7 cellular contexts compared by ENCODE assay signal in the genomic region with DNA sequence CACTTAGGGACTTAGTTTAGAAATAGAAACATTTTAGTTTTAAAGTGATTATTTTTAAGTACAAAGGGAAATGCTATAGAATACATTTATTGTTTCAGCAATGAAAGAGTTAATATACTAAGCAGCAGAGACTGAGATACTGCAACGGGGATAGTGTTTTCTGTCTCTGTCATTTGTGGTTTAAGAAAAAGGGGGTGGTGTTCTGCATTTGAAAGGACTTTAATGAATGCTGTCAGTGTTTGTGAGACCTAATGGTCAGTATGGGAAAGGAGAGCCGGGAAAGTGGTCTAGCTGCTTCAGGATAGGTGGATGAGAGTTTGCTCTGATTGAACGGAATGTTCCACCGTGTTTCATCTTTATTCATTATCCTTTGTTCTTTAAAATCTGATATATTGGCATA. TPM values are rescaled to one million over a fixed set of nuclear protein-coding genes. Genes with fewer than 3 reads are reported as not detected.
DNase-seq lines count a peak whose midpoint lies in the region; ATAC-seq, FAIRE-seq and TF ChIP-seq lines count a peak whose summit lies in the region.

A gene with protein sequence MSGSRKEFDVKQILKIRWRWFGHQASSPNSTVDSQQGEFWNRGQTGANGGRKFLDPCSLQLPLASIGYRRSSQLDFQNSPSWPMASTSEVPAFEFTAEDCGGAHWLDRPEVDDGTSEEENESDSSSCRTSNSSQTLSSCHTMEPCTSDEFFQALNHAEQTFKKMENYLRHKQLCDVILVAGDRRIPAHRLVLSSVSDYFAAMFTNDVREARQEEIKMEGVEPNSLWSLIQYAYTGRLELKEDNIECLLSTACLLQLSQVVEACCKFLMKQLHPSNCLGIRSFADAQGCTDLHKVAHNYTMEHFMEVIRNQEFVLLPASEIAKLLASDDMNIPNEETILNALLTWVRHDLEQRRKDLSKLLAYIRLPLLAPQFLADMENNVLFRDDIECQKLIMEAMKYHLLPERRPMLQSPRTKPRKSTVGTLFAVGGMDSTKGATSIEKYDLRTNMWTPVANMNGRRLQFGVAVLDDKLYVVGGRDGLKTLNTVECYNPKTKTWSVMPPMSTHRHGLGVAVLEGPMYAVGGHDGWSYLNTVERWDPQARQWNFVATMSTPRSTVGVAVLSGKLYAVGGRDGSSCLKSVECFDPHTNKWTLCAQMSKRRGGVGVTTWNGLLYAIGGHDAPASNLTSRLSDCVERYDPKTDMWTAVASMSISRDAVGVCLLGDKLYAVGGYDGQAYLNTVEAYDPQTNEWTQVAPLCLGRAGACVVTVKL (plus strand): TSS at position 139 of the 400 bp plus-strand sequence. CDS start 421 bp downstream, outside the sequence.

- H3K9ac ChIP-seq in HUES64 (ENCODE audit: low read depth, low read length) (no peak within 1 kb of the TSS), kidney (ENCODE audit: low read length in 2 of 2) (no peak within 1 kb of the TSS)

- peak within 1 kb of the TSS; percentile 37 for H3K4me3 ChIP-seq in HUES64 (ENCODE audit: low read length)
- no peak within 1 kb of the TSS for H3K4me3 ChIP-seq in breast epithelium
- H3K4me3 ChIP-seq in kidney (ENCODE audit: low read length in 2 of 2): no peak within 1 kb of the TSS
- no peak within 1 kb of the TSS for H3K4me3 ChIP-seq in thoracic aorta

- H3K4me1 ChIP-seq in HUES64 (ENCODE audit: insufficient read depth, low read length) (peaks cover 36% of the 10 kb centered on the region), breast epithelium (no peaks in the 10 kb centered on the region), kidney (ENCODE audit: control insufficient read depth in 1 of 2, insufficient read depth in 1 of 2, low read depth in 1 of 2, low read length in 2 of 2) (no peaks in the 10 kb centered on the region), thoracic aorta (ENCODE audit: control insufficient read depth in 1 of 2, low read depth in 2 of 2) (no peaks in the 10 kb centered on the region)

- H3K27ac ChIP-seq in HUES64 (ENCODE audit: low read depth, low read length) (no peak within 1 kb of the TSS), breast epithelium (no peak within 1 kb of the TSS), kidney (ENCODE audit: low read depth in 2 of 2, low read length in 2 of 2) (no peak within 1 kb of the TSS), thoracic aorta (no peak within 1 kb of the TSS)

- H3K27me3 ChIP-seq in HUES64 (ENCODE audit: insufficient read depth, low read length) (no peaks in the 10 kb centered on the region), breast epithelium (no peaks in the 10 kb centered on the region), thoracic aorta (replicated peaks; ENCODE audit: insufficient read depth) (no peaks in the 10 kb centered on the region)

- H3K36me3 ChIP-seq in HUES64 (ENCODE audit: insufficient read depth, low read length) (no peaks in the 10 kb centered on the region), breast epithelium (no peaks in the 10 kb centered on the region), kidney (ENCODE audit: control insufficient read depth in 1 of 2, insufficient read depth in 2 of 2, low read length in 2 of 2) (no peaks in the 10 kb centered on the region), thoracic aorta (no peaks in the 10 kb centered on the region)

- 6% methylated on average over 2 of the region's 4 CpGs for WGBS in HUES64

- ATAC-seq in thoracic aorta (ENCODE audit: insufficient number of reproducible peaks, low FRiP score, low read depth) (no peak), GM21447 (IDR thresholded peaks at IDR 0.05; ENCODE audit: unreplicated experiment) (no peak), GM21526 (IDR thresholded peaks at IDR 0.05; ENCODE audit: low FRiP score, unreplicated experiment) (no peak), GM18868 (IDR thresholded peaks at IDR 0.05; ENCODE audit: unreplicated experiment) (no peak)

- H3K9me3 ChIP-seq in HUES64 (ENCODE audit: insufficient read depth, low read depth, low read length): no peaks in the 10 kb centered on the region
- no peaks in the 10 kb centered on the region for H3K9me3 ChIP-seq in breast epithelium
- H3K9me3 ChIP-seq in kidney (ENCODE audit: control insufficient read depth in 1 of 2, low read length in 2 of 2): no peaks in the 10 kb centered on the region
- H3K9me3 ChIP-seq in thoracic aorta: no peaks in the 10 kb centered on the region

- TF ChIP-seq CTCF in breast epithelium (IDR thresholded peaks at IDR 0.05) (no peak), kidney (IDR thresholded peaks at IDR 0.05; ENCODE audit: borderline replicate concordance, extremely low read depth, insufficient read depth) (no peak), thoracic aorta (IDR thresholded peaks at IDR 0.05) (no peak)

- TF ChIP-seq POLR2A in breast epithelium (IDR thresholded peaks at IDR 0.05): no peak

- FAIRE-seq in kidney (lab: Jason Lieb, UNC): no peak

- intact Hi-C loops in breast epithelium (cut with DNase I; ENCODE audit: low total_unique reads): no loop called here
- intact Hi-C loops in kidney (cut with DNase I): no loop called here

- DNase-seq in breast epithelium (ENCODE audit: low spot score in 2 of 2) (no peak), kidney (no peak), thoracic aorta (ENCODE audit: low spot score) (no peak)

RNA-seq across cellular contexts. Expression of the gene that starts here (rescaled TPM):
- 14.6 TPM for polyA plus RNA-seq in HUES64 (2013, experiment 1 of 2)
- polyA plus RNA-seq in HUES64 (2013, experiment 2 of 2): 21.6 TPM
- total RNA-seq in breast epithelium (10 to 100 TPM; 23.0 to 54.9 (median 54.7) TPM), kidney (47.8 TPM), thoracic aorta (10 to 100 TPM; 21.0 to 29.6 TPM)
- polyA plus RNA-seq in kidney (ENCODE audit: insufficient read depth, low read depth, low replicate concordance): 12.2 TPM
